In the genomic region with DNA sequence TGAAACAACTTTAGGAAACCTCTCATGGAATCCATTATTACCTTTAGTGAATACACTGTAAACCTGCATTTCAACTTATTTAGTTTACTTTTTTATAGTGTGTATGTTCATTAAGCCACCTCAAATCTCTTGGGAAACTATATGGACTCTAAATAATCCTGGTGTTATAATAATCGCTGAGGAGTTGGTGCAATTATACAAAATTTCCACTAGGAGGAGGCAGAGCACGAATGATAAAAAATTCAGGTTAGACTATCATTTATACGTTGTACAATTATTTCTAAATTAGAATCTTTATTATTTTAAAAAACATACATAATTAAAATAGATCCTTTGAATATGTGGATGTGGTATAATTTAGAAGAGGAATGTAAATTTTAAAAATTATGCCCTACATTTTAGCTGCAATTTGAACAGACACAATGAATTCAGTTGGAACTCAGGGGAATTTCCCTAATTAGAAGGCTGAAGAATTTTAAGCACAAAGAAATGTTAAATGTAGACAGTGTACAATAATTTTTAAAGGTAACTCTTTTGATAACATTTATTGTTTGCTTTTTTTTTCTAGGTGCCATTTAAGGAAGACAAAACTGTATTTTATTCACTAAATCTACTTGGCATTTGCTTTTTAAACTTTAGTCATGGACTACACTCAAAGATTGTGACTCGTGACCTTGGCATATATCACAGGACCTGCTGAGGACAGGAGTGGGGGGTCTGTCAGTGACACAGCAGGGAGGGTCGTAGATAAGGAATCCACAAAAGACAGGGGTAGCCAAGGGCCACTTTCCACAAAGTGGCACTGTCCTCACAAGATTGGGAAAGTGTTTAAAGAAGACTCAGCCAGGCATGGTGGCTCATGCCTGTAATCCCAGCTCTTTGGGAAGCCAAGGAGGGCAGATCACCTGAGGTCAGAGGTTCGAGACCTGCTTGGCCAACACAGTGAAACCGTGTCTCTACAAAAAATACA, we compare ENCODE assay signal across 8 cellular contexts. TPM values are rescaled to one million over a fixed set of nuclear protein-coding genes. Genes with fewer than 3 reads are reported as not detected.
DNase-seq lines count a peak whose midpoint lies in the region; ATAC-seq, FAIRE-seq and TF ChIP-seq lines count a peak whose summit lies in the region.

No MANE protein-coding gene starts in this region.

- peaks cover 5% of the 10 kb centered on the region for H3K27me3 Mint-ChIP-seq in CD8-positive, alpha-beta T cell (ENCODE audit: low read depth)

- H3K27ac ChIP-seq in CD8-positive, alpha-beta T cell (ENCODE audit: low read depth, low read length): no peak overlapping the region
- no peak overlapping the region for H3K27ac ChIP-seq in stomach

- H3K36me3 ChIP-seq in CD8-positive, alpha-beta T cell (ENCODE audit: insufficient read depth, low read length): no peaks in the 10 kb centered on the region
- no peaks in the 10 kb centered on the region for H3K36me3 ChIP-seq in stomach

- TF ChIP-seq EP300 in stomach (IDR thresholded peaks at IDR 0.05): no peak

- POLR2A ChIA-PET in CD8-positive, alpha-beta T cell (lab: Charles Lee): no interaction called here

- no peaks in the 10 kb centered on the region for H3K27me3 ChIP-seq in CD8-positive, alpha-beta T cell (ENCODE audit: insufficient read depth, low read length)
- no peaks in the 10 kb centered on the region for H3K27me3 ChIP-seq in stomach

- no peak for FAIRE-seq in HTR-8/SVneo (lab: Jason Lieb, UNC)

- 31 to 37% (median 36%) methylated on average over 7 of the region's 7 CpGs for WGBS in stomach, 5 donors

- H3K36me3 Mint-ChIP-seq in CD8-positive, alpha-beta T cell: no peaks in the 10 kb centered on the region

- no peak for TF ChIP-seq POLR2A in stomach (IDR thresholded peaks at IDR 0.05)

- no peak overlapping the region for H3K27ac Mint-ChIP-seq in CD8-positive, alpha-beta T cell

- no peaks in the 10 kb centered on the region for H3K9me3 Mint-ChIP-seq in CD8-positive, alpha-beta T cell

- H3K4me3 Mint-ChIP-seq in CD8-positive, alpha-beta T cell: no peak overlapping the region

- H3K4me3 ChIP-seq in CD8-positive, alpha-beta T cell (ENCODE audit: low read depth, low read length): no peak overlapping the region
- H3K4me3 ChIP-seq in fibroblast of the aortic adventitia (ENCODE audit: low read depth, low read length) (no peak overlapping the region), stomach (no peak overlapping the region)

- H3K4me1 Mint-ChIP-seq in CD8-positive, alpha-beta T cell (ENCODE audit: low read depth): no peaks in the 10 kb centered on the region

- no peaks in the 10 kb centered on the region for H3K9me3 ChIP-seq in CD8-positive, alpha-beta T cell (ENCODE audit: low read length)
- H3K9me3 ChIP-seq in stomach: no peaks in the 10 kb centered on the region

- TF ChIP-seq CTCF in CD8-positive, alpha-beta T cell (IDR thresholded peaks at IDR 0.05): peak; percentile 98
- peak; percentile 66 for TF ChIP-seq CTCF in fibroblast of the aortic adventitia (IDR thresholded peaks at IDR 0.05; ENCODE audit: insufficient read depth, low read length)
- TF ChIP-seq CTCF in stomach (IDR thresholded peaks at IDR 0.05): peak in 5 of 7 experiments; percentile 4 to 81 (median 72)

- no peak for ATAC-seq in CD8-positive, alpha-beta T cell
- ATAC-seq in GM18519 (IDR thresholded peaks at IDR 0.05; ENCODE audit: low FRiP score, unreplicated experiment): no peak

- intact Hi-C loops in CD8-positive, alpha-beta T cell (cut with DNase I, micrococcal nuclease): loop anchor here (1.0 to 2.0 kb wide), 2 partner anchors 334 to 862 kb away; no protein-coding TSS in a partner anchor
- intact Hi-C loops in stomach (cut with DNase I; ENCODE audit: low total_unique reads): loop anchor here (10.0 kb wide), 1 partner anchor 330 kb away; no protein-coding TSS in a partner anchor

- no peak for DNase-seq in CD8-positive, alpha-beta T cell
- DNase-seq in HTR-8/SVneo (ENCODE audit: insufficient read length, low spot score): peak; percentile 42
- peak; percentile 30 for DNase-seq in SKM-1 (lab: John Stamatoyannopoulos, UW; ENCODE audit: unreplicated experiment)
- peak; percentile 59 for DNase-seq in fibroblast of the aortic adventitia (ENCODE audit: low read depth)
- no peak for DNase-seq in stomach
- no peak for DNase-seq in activated T-cell treated with anti-CD3 and anti-CD28 coated beads, Interleukin-2, amount 50 U/mL, for 1 hour
- no peak for DNase-seq in NCI-H2081 treated with DMSO at 0.1 percent for 48 hours (lab: John Stamatoyannopoulos, UW)

- no peaks in the 10 kb centered on the region for H3K4me1 ChIP-seq in CD8-positive, alpha-beta T cell (ENCODE audit: insufficient read depth, low read length)
- peaks cover 0 to 3% (median 0%) of the 10 kb centered on the region in 4 donors for H3K4me1 ChIP-seq in stomach

- CTCF ChIA-PET in CD8-positive, alpha-beta T cell (lab: Charles Lee): interaction anchor here (0.7 to 8.0 kb wide), 10 partner anchors 10 to 862 kb away, joined by 3 to 85 read pairs (median 4); no protein-coding TSS in a partner anchor

RNA-seq across cellular contexts. Expression of gene RAB12, which starts 45.5 kb away (rescaled TPM):
- 10 to 100 TPM; 20.2 to 20.9 TPM for total RNA-seq in CD8-positive, alpha-beta T cell
- total RNA-seq in fibroblast of the aortic adventitia (ENCODE audit: low replicate concordance) (64.9 and 67.4 TPM in 2 replicates), stomach (10 to 100 TPM; 10.7 to 88.5 (median 35.2) TPM)
- polyA plus RNA-seq in stomach: 10 to 100 TPM; 14.8 to 24.3 (median 19.1) TPM

RNA-seq across cellular contexts. Expression of gene MTCL1, which starts 50.6 kb away (rescaled TPM):
- under 1 TPM; 0.19 to 0.75 TPM for total RNA-seq in CD8-positive, alpha-beta T cell
- total RNA-seq in fibroblast of the aortic adventitia (ENCODE audit: low replicate concordance) (54.9 and 60.6 TPM in 2 replicates), stomach (100 to 1,000 TPM in 1 of 5 donors, 10 to 100 TPM in 4; 13.6 to 225 (median 37.7) TPM)
- polyA plus RNA-seq in stomach: 1 to 10 TPM; 2.3 to 9.5 (median 5.5) TPM

Comparison
In these comparisons a context has a peak if more than half of its experiments do, and no peak if none do; other contexts are left out.
1. DNase-seq: peak in HTR-8/SVneo (single experiment), SKM-1 (single experiment) and fibroblast of the aortic adventitia (single experiment); none in CD8-positive, alpha-beta T cell (0 of 7), stomach (single experiment), activated T-cell treated with anti-CD3 and anti-CD28 coated beads, Interleukin-2, amount 50 U/mL, for 1 hour (single experiment) and NCI-H2081 treated with DMSO at 0.1 percent for 48 hours (single experiment).
2. RNA of gene MTCL1, which starts 50.6 kb away (total RNA-seq): 54.9 to 60.6 TPM in fibroblast of the aortic adventitia and 13.6 to 225 TPM in stomach; 0.19 to 0.75 TPM in CD8-positive, alpha-beta T cell; every median in the first group is over 4 times any median in the second.
3. Peak in every context shown above with its lines, with median percentiles within 50 percentile points of each other: CTCF ChIP-seq.